In the genomic region with DNA sequence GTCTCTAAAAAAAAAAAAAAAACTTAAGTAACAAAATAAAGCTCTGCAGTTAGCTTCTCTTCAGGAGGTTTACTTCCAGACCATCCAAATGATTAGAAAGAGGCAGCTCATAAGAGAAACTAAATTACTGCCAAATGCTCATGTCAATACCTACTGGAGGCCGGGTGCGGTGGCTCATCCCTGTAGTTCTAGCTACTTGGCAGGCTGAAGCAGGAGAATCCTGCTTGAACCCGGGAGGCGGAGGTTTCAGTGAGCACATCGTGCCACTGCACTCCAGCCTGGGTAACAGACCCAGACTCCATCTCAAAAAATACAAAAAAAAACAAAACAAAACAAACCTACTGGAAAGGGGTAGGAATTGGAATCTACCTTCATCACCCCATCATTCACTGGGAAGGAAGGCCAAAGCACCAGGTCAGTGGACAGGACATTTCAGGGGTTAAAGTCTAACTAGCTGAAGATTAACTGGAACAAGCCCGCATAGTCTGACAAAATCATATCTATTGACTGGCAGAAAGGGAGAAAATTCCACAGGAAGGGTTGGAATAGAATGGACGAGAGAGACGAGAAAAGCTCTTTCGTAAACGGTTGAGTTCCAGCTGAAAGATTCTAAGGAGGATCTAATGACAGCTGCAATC, we compare ENCODE assay signal across 8 cellular contexts. TPM values are rescaled to one million over a fixed set of nuclear protein-coding genes. Genes with fewer than 3 reads are reported as not detected.
DNase-seq lines count a peak whose midpoint lies in the region; ATAC-seq lines count a peak whose summit lies in the region.

No MANE protein-coding gene starts in this region.

- no peak for ATAC-seq in activated CD4-positive, alpha-beta T cell treated with anti-CD3 and anti-CD28 coated beads for 36 hours
- no peak for ATAC-seq in stimulated activated naive B cell treated with anti-CD40 and anti-IgM and Interleukin-4, amounts not matched to agents 10 μg/mL and 1 μg/mL and 100 μg/mL, for 72 hours (replicated peaks)
- ATAC-seq in GM18861 (IDR thresholded peaks at IDR 0.05; ENCODE audit: unreplicated experiment): no peak

- POLR2A ChIA-PET in activated CD4-positive, alpha-beta T cell treated with anti-CD3 and anti-CD28 coated beads for 36 hours (lab: Charles Lee): interaction anchor here (0.6 to 1.9 kb wide), 3 partner anchors 96 to 505 kb away, joined by 4 read pairs; a partner anchor contains a TSS

- peak overlapping the region; percentile 93 for H3K4me3 Mint-ChIP-seq in activated CD4-positive, alpha-beta T cell treated with anti-CD3 and anti-CD28 coated beads for 36 hours
- peak overlapping the region; percentile 96 for H3K4me3 Mint-ChIP-seq in activated naive CD8-positive, alpha-beta T cell
- H3K4me3 Mint-ChIP-seq in immature natural killer cell: peak overlapping the region; percentile 90 to 98 (median 94)
- peak overlapping the region; percentile 95 to 99 for H3K4me3 Mint-ChIP-seq in stimulated activated naive B cell treated with anti-CD40 and anti-IgM and Interleukin-4, amounts not matched to agents 10 μg/mL and 1 μg/mL and 100 μg/mL, for 72 hours

- peaks cover 18% of the 10 kb centered on the region for H3K4me1 Mint-ChIP-seq in activated CD4-positive, alpha-beta T cell treated with anti-CD3 and anti-CD28 coated beads for 36 hours
- H3K4me1 Mint-ChIP-seq in activated naive CD8-positive, alpha-beta T cell (ENCODE audit: low read depth): peaks cover 24% of the 10 kb centered on the region
- peaks cover 25 to 31% of the 10 kb centered on the region in 2 donors for H3K4me1 Mint-ChIP-seq in immature natural killer cell
- peaks cover 8 to 23% of the 10 kb centered on the region in 2 donors for H3K4me1 Mint-ChIP-seq in stimulated activated naive B cell treated with anti-CD40 and anti-IgM and Interleukin-4, amounts not matched to agents 10 μg/mL and 1 μg/mL and 100 μg/mL, for 72 hours

- CTCF ChIA-PET in activated CD4-positive, alpha-beta T cell treated with anti-CD3 and anti-CD28 coated beads for 36 hours (lab: Charles Lee): interaction anchor here (0.6 to 1.6 kb wide), 3 partner anchors 10 to 250 kb away, joined by 3 to 7 read pairs (median 4); no protein-coding TSS in a partner anchor

- no peak for DNase-seq in activated CD4-positive, alpha-beta T cell treated with anti-CD3 and anti-CD28 coated beads for 36 hours
- no peak for DNase-seq in activated CD4-positive, alpha-beta T cell treated with anti-CD3 and anti-CD28 coated beads for 4 hours
- DNase-seq in immature natural killer cell (no peak), NCI-H82 (lab: John Stamatoyannopoulos, UW) (no peak), activated gamma-delta T cell treated with Interleukin-2 at 50 U/mL for 16 hours (no peak)
- DNase-seq in stimulated activated naive B cell treated with anti-CD40 and anti-IgM and Interleukin-4, amounts not matched to agents 10 μg/mL and 1 μg/mL and 100 μg/mL, for 72 hours: no peak

- H3K9me3 Mint-ChIP-seq in activated CD4-positive, alpha-beta T cell treated with anti-CD3 and anti-CD28 coated beads for 36 hours (ENCODE audit: low read depth): peaks cover 11% of the 10 kb centered on the region
- H3K9me3 Mint-ChIP-seq in activated naive CD8-positive, alpha-beta T cell (ENCODE audit: low read depth): peaks cover 1% of the 10 kb centered on the region
- peaks cover 0 to 3% (median under 1%) of the 10 kb centered on the region in 6 donors for H3K9me3 Mint-ChIP-seq in immature natural killer cell
- H3K9me3 Mint-ChIP-seq in stimulated activated naive B cell treated with anti-CD40 and anti-IgM and Interleukin-4, amounts not matched to agents 10 μg/mL and 1 μg/mL and 100 μg/mL, for 72 hours: peaks cover 0 to under 1% of the 10 kb centered on the region in 2 donors

- no peaks in the 10 kb centered on the region for H3K27me3 Mint-ChIP-seq in activated CD4-positive, alpha-beta T cell treated with anti-CD3 and anti-CD28 coated beads for 36 hours
- H3K27me3 Mint-ChIP-seq in activated naive CD8-positive, alpha-beta T cell: no peaks in the 10 kb centered on the region
- peaks cover 0 to 3% (median 2%) of the 10 kb centered on the region in 3 donors for H3K27me3 Mint-ChIP-seq in immature natural killer cell (ENCODE audit: low read depth in 3 of 3)
- no peaks in the 10 kb centered on the region for H3K27me3 Mint-ChIP-seq in stimulated activated naive B cell treated with anti-CD40 and anti-IgM and Interleukin-4, amounts not matched to agents 10 μg/mL and 1 μg/mL and 100 μg/mL, for 72 hours

- intact Hi-C loops in activated CD4-positive, alpha-beta T cell treated with anti-CD3 and anti-CD28 coated beads for 36 hours (cut with DNase I, micrococcal nuclease): loop anchor here (2.0 to 5.0 kb wide), 5 partner anchors 110 to 795 kb away; a partner anchor contains a TSS

- H3K27ac Mint-ChIP-seq in activated CD4-positive, alpha-beta T cell treated with anti-CD3 and anti-CD28 coated beads for 36 hours: peak overlapping the region; percentile 88
- H3K27ac Mint-ChIP-seq in activated naive CD8-positive, alpha-beta T cell: peak overlapping the region; percentile 93
- peak overlapping the region; percentile 74 to 96 (median 92) for H3K27ac Mint-ChIP-seq in immature natural killer cell
- H3K27ac Mint-ChIP-seq in stimulated activated naive B cell treated with anti-CD40 and anti-IgM and Interleukin-4, amounts not matched to agents 10 μg/mL and 1 μg/mL and 100 μg/mL, for 72 hours: peak overlapping the region; percentile 99

- peaks cover 11% of the 10 kb centered on the region for H3K36me3 Mint-ChIP-seq in activated CD4-positive, alpha-beta T cell treated with anti-CD3 and anti-CD28 coated beads for 36 hours (ENCODE audit: low read depth)
- peaks cover 12% of the 10 kb centered on the region for H3K36me3 Mint-ChIP-seq in activated naive CD8-positive, alpha-beta T cell
- peaks cover under 1 to 12% (median 5%) of the 10 kb centered on the region in 3 donors for H3K36me3 Mint-ChIP-seq in immature natural killer cell
- peaks cover 5 to 10% of the 10 kb centered on the region in 2 donors for H3K36me3 Mint-ChIP-seq in stimulated activated naive B cell treated with anti-CD40 and anti-IgM and Interleukin-4, amounts not matched to agents 10 μg/mL and 1 μg/mL and 100 μg/mL, for 72 hours

RNA-seq across cellular contexts. Expression of a gene that starts 1.3 kb away (rescaled TPM):
- total RNA-seq in activated CD4-positive, alpha-beta T cell treated with anti-CD3 and anti-CD28 coated beads for 36 hours: 1 to 10 TPM; 1.4 to 1.8 TPM
- 1 to 10 TPM in 2 of 3 donors, under 1 TPM in 1; 0.46 to 6.4 (median 2.7) TPM for polyA plus RNA-seq in immature natural killer cell

RNA-seq across cellular contexts. Expression of a gene that starts 40.8 kb away (rescaled TPM):
- 1 to 10 TPM; 8.4 to 8.8 TPM for total RNA-seq in activated CD4-positive, alpha-beta T cell treated with anti-CD3 and anti-CD28 coated beads for 36 hours
- polyA plus RNA-seq in immature natural killer cell: 1 to 10 TPM; 4.5 to 9.4 (median 6.1) TPM
